ENCODE assay signal across 1 cellular context in genomic region chr20:33373735-33374605, GRCh38.
A peak's percentile ranks its signal among the peaks of the same experiment; 100 is the strongest.
TF ChIP-seq lines count a peak whose summit lies in the region.

No MANE protein-coding gene starts in this region.

TF ChIP-seq in HepG2, 621 proteins besides CTCF, POLR2A, EP300 and RAD21 (continued from another document and continues in another):
- TF ChIP-seq ZNF639 (CRISPR knock-in tag; conservative IDR thresholded peaks at IDR 0.05) (0 out of 2 replicates have a peak, but pooled peaks have one; percentile 57), IKZF1 (IDR thresholded peaks at IDR 0.05) (no peak), DR1 (CRISPR knock-in tag; IDR thresholded peaks at IDR 0.05) (peak; percentile 20; the same call in 1 of the 2 replicates), SAFB2 (CRISPR knock-in tag; IDR thresholded peaks at IDR 0.05; ENCODE audit: borderline replicate concordance, low read depth) (peak; percentile 62; the same call in 1 of the 2 replicates), KDM1A (CRISPR knock-in tag; IDR thresholded peaks at IDR 0.05) (peak; percentile 88), RXRA (CRISPR knock-in tag; IDR thresholded peaks at IDR 0.05) (peak; percentile 93; the same call in 1 of the 2 replicates), ZFP36 (IDR thresholded peaks at IDR 0.05; ENCODE audit: borderline replicate concordance, low read depth, low read length, partially characterized antibody) (peak; percentile 68), SMYD3 (CRISPR knock-in tag; IDR thresholded peaks at IDR 0.05) (peak; percentile 92), ZFP36L2 (CRISPR knock-in tag; IDR thresholded peaks at IDR 0.05) (peak; percentile 86; the same call in 1 of the 2 replicates), RORA (CRISPR knock-in tag; IDR thresholded peaks at IDR 0.05) (no peak), AGO2 (optimal IDR thresholded peaks at IDR 0.05; ENCODE audit: low read depth, low read length) (no peak), ZNF383 (CRISPR knock-in tag; IDR thresholded peaks at IDR 0.05; ENCODE audit: borderline replicate concordance) (no peak), DNMT1 (CRISPR knock-in tag; IDR thresholded peaks at IDR 0.05) (no peak), ZNF256 (CRISPR knock-in tag; conservative IDR thresholded peaks at IDR 0.05) (no peak), ZSCAN12 (CRISPR knock-in tag; IDR thresholded peaks at IDR 0.05) (no peak), MEF2D (CRISPR knock-in tag; IDR thresholded peaks at IDR 0.05) (peak; percentile 95), ZBTB7A (CRISPR knock-in tag; IDR thresholded peaks at IDR 0.05) (0 out of 2 replicates have a peak, but pooled peaks have one; percentile 55), ZNF615 (CRISPR knock-in tag; IDR thresholded peaks at IDR 0.05; ENCODE audit: borderline replicate concordance) (0 out of 2 replicates have a peak, but pooled peaks have one; percentile 25), HNF1B (CRISPR knock-in tag; IDR thresholded peaks at IDR 0.05) (peak; percentile 95), ZNF274 (CRISPR knock-in tag; IDR thresholded peaks at IDR 0.05) (no peak), ZNF276 (CRISPR knock-in tag; IDR thresholded peaks at IDR 0.05; ENCODE audit: low read depth) (no peak), TBX3 (IDR thresholded peaks at IDR 0.05; ENCODE audit: borderline replicate concordance) (peak; percentile 97), TRIM22 (IDR thresholded peaks at IDR 0.05) (no peak), HOXA5 (CRISPR knock-in tag; IDR thresholded peaks at IDR 0.05) (peak; percentile 92; the same call in 1 of the 2 replicates), ZNF468 (CRISPR knock-in tag; IDR thresholded peaks at IDR 0.05) (no peak), SRSF9 (IDR thresholded peaks at IDR 0.05; ENCODE audit: borderline replicate concordance, insufficient read depth, low read depth, low read length, poor library complexity, severe bottlenecking) (no peak), NRL (CRISPR knock-in tag; IDR thresholded peaks at IDR 0.05; ENCODE audit: borderline replicate concordance) (no peak), TAF15 (IDR thresholded peaks at IDR 0.05; ENCODE audit: low read depth, low read length, poor library complexity, severe bottlenecking) (no peak), ZNF710 (CRISPR knock-in tag; IDR thresholded peaks at IDR 0.05; ENCODE audit: borderline replicate concordance) (peak; percentile 97; the same call in 1 of the 2 replicates), MTA1 (CRISPR knock-in tag; IDR thresholded peaks at IDR 0.05; ENCODE audit: borderline replicate concordance) (peak; percentile 91), FOXK2 (IDR thresholded peaks at IDR 0.05) (peak; percentile 96), ZNF572 (CRISPR knock-in tag; IDR thresholded peaks at IDR 0.05) (no peak), CBX2 (IDR thresholded peaks at IDR 0.05; ENCODE audit: low read depth, low read length) (no peak), CBX2 (CRISPR knock-in tag; IDR thresholded peaks at IDR 0.05; ENCODE audit: low read depth) (no peak), HOMEZ (CRISPR knock-in tag; IDR thresholded peaks at IDR 0.05; ENCODE audit: low read depth) (peak; percentile 96), LCORL (IDR thresholded peaks at IDR 0.05) (no peak), LCORL (CRISPR knock-in tag; IDR thresholded peaks at IDR 0.05) (peak; percentile 93), THAP9 (CRISPR knock-in tag; IDR thresholded peaks at IDR 0.05; ENCODE audit: borderline replicate concordance) (peak; percentile 30; the same call in 1 of the 2 replicates), THYN1 (CRISPR knock-in tag; IDR thresholded peaks at IDR 0.05; ENCODE audit: borderline replicate concordance, low read depth) (peak; percentile 98), XRCC5 (optimal IDR thresholded peaks at IDR 0.05; ENCODE audit: low read length) (peak; percentile 98), MAFF (IDR thresholded peaks at IDR 0.05; ENCODE audit: low read depth, low read length) (peak; percentile 36; the same call in 1 of the 2 replicates), ZKSCAN8 (CRISPR knock-in tag; IDR thresholded peaks at IDR 0.05; ENCODE audit: borderline replicate concordance) (peak; percentile 97), E2F2 (CRISPR knock-in tag; IDR thresholded peaks at IDR 0.05; ENCODE audit: borderline replicate concordance) (0 out of 2 replicates have a peak, but pooled peaks have one; percentile 75), AFF4 (CRISPR knock-in tag; IDR thresholded peaks at IDR 0.05) (peak; percentile 36), ZNF589 (CRISPR knock-in tag; conservative IDR thresholded peaks at IDR 0.05) (no peak), ZNF891 (CRISPR knock-in tag; IDR thresholded peaks at IDR 0.05) (no peak), ZNF496 (CRISPR knock-in tag; IDR thresholded peaks at IDR 0.05; ENCODE audit: insufficient replicate concordance) (no peak), ZNF484 (CRISPR knock-in tag; IDR thresholded peaks at IDR 0.05; ENCODE audit: borderline replicate concordance, low read depth) (no peak)
